In the genomic region with DNA sequence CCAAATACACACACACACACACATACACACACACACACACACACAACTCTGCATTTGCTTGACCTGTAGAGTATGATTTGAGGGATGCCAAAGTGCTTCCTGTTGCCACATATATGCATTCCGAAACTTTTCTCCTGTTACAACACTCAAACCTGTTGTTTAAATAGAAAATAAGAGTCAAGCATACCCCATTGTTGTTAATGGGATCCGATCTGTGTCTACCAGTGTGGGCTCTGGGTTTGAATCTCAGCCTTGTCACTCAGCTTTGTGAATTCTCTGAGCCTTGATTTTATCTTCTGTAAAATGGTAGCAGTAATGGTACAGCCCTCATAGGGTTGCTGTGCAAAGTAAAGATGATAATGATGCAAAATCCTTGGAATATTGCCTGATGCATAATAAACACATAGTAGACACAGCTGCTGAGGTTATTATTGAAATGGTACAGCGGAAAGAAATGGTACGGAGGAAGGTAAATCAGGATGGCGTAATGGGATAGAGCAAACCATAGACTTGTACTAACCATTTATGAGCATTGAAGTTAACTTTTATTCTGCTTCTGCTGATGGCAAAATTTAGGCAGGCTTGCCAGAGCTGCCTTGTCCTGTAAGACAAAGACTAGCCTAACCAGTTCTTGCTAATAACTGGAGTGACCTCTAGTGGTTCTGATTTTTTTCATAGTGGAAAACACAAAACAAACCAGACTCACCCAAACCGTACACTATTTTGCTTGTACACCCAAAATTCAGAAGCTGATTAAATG, we compare ENCODE assay signal across 8 cellular contexts.
DNase-seq lines count a peak whose midpoint lies in the region; ATAC-seq, FAIRE-seq and TF ChIP-seq lines count a peak whose summit lies in the region.

No MANE protein-coding gene starts in this region.

- no peak for ATAC-seq in GM18517 (IDR thresholded peaks at IDR 0.05; ENCODE audit: unreplicated experiment)

- no peak overlapping the region for H3K4me2 ChIP-seq in MM.1S (ENCODE audit: low read depth, low read length)

- H3K9me2 ChIP-seq in MM.1S (replicated peaks; ENCODE audit: insufficient read depth, low read length): no peaks in the 10 kb centered on the region

- H3F3A ChIP-seq in MM.1S (ENCODE audit: insufficient read depth, low read length): peaks cover 10% of the 10 kb centered on the region; the same call in 1 of the 2 replicates

- no peaks in the 10 kb centered on the region for H3K36me3 ChIP-seq in MM.1S (replicated peaks; ENCODE audit: insufficient read depth, low read length)

- H3K27ac ChIP-seq in MM.1S (ENCODE audit: low read length): no peak overlapping the region

- peaks cover 19% of the 10 kb centered on the region for H3K4me1 ChIP-seq in MM.1S (ENCODE audit: low read length)

- DNase-seq in Daoy (ENCODE audit: low read depth): peak; percentile 54
- peak; percentile 11 for DNase-seq in MM.1S
- DNase-seq in astrocyte of the hippocampus (ENCODE audit: low read depth, low spot score): peak; percentile 83
- DNase-seq in kidney glomerular epithelial cell (lab: John Stamatoyannopoulos, UW): peak; percentile 64
- DNase-seq in C1 segment of cervical spinal cord (lab: John Stamatoyannopoulos, UW): no peak
- DNase-seq in activated gamma-delta T cell (lab: John Stamatoyannopoulos, UW): no peak
- DNase-seq in frontal cortex (ENCODE audit: low spot score in 2 of 2): no peak

- TF ChIP-seq CTCF in MM.1S (IDR thresholded peaks at IDR 0.05; ENCODE audit: low read length): peak; percentile 53

- no peaks in the 10 kb centered on the region for H3K9me3 ChIP-seq in MM.1S (replicated peaks; ENCODE audit: insufficient read depth, low read length)

- no peaks in the 10 kb centered on the region for H3K27me3 ChIP-seq in MM.1S (replicated peaks; ENCODE audit: insufficient read depth, low read length)

- H3K9ac ChIP-seq in MM.1S (ENCODE audit: low read length): no peak overlapping the region

- FAIRE-seq in frontal cortex (lab: Jason Lieb, UNC): no peak

- H2AFZ ChIP-seq in MM.1S (ENCODE audit: low read length): no peak overlapping the region

- H3K79me2 ChIP-seq in MM.1S (ENCODE audit: low read length): no peaks in the 10 kb centered on the region

- no peak overlapping the region for H3K4me3 ChIP-seq in MM.1S (ENCODE audit: low read length)

- no peaks in the 10 kb centered on the region for H4K20me1 ChIP-seq in MM.1S (ENCODE audit: insufficient read depth, low read length)

Comparison
In these comparisons a context has a peak if more than half of its experiments do, and no peak if none do; other contexts are left out.
1. DNase-seq: peak in Daoy (single experiment), MM.1S (single experiment), astrocyte of the hippocampus (single experiment) and kidney glomerular epithelial cell (single experiment); none in C1 segment of cervical spinal cord (0 of 14), activated gamma-delta T cell (single experiment) and frontal cortex (0 of 2).